In genomic region chr3:109005443-109005842, GRCh38 we compare ENCODE assay signal across 22 cellular contexts. TPM values are rescaled to one million over a fixed set of nuclear protein-coding genes. Genes with fewer than 3 reads are reported as not detected.
DNase-seq lines count a peak whose midpoint lies in the region; ATAC-seq and TF ChIP-seq lines count a peak whose summit lies in the region.
"Had no signal": no experiment of that assay in that cellular context is flagged by ENCODE, and none has a peak within 500 bp of the region (broad histone marks: within the 10 kb centered on the region; RNA-seq: fewer than 3 reads in every experiment).

No MANE protein-coding gene starts in this region.

- no peaks in the 10 kb centered on the region for H3K4me1 ChIP-seq in DND-41 (ENCODE audit: insufficient read depth, low read length)
- H3K4me1 ChIP-seq: BLaER1, Caco-2, HAP-1 had no signal

- H3K27ac Mint-ChIP-seq in activated CD8-positive, alpha-beta T cell treated with anti-CD3 and anti-CD28 coated beads, Interleukin-2, amount 10 ng/mL, durations not matched to agents 7 days and 5 days: no peak overlapping the region
- H3K27ac Mint-ChIP-seq in activated CD8-positive, alpha-beta T cell treated with anti-CD3 and anti-CD28 coated beads for 36 hours: no peak overlapping the region
- H3K27ac Mint-ChIP-seq in WTC11: no peak overlapping the region
- H3K27ac Mint-ChIP-seq: B cell; CD8-positive, alpha-beta T cell; HFFc6 had no signal

- no peaks in the 10 kb centered on the region for H3K36me3 Mint-ChIP-seq in activated CD8-positive, alpha-beta T cell treated with anti-CD3 and anti-CD28 coated beads, Interleukin-2, amount 10 ng/mL, durations not matched to agents 7 days and 5 days (ENCODE audit: low read depth)
- H3K36me3 Mint-ChIP-seq in activated CD8-positive, alpha-beta T cell treated with anti-CD3 and anti-CD28 coated beads for 36 hours (ENCODE audit: low read depth): no peaks in the 10 kb centered on the region
- H3K36me3 Mint-ChIP-seq in WTC11: no peaks in the 10 kb centered on the region
- H3K36me3 Mint-ChIP-seq: CD4-positive, CD25-positive, alpha-beta regulatory T cell; CD8-positive, alpha-beta T cell had no signal

- intact Hi-C loops in activated CD8-positive, alpha-beta T cell treated with anti-CD3 and anti-CD28 coated beads for 36 hours (cut with micrococcal nuclease): no loop called here
- intact Hi-C loops in sciatic nerve (cut with DNase I): no loop called here

- no peaks in the 10 kb centered on the region for H3K9me3 ChIP-seq in DND-41 (ENCODE audit: insufficient read depth, low read length, severe bottlenecking)
- H3K9me3 ChIP-seq: BLaER1, Caco-2, HAP-1 had no signal

- no peaks in the 10 kb centered on the region for H3K4me1 Mint-ChIP-seq in activated CD8-positive, alpha-beta T cell treated with anti-CD3 and anti-CD28 coated beads, Interleukin-2, amount 10 ng/mL, durations not matched to agents 7 days and 5 days (ENCODE audit: low read depth)
- no peaks in the 10 kb centered on the region for H3K4me1 Mint-ChIP-seq in activated CD8-positive, alpha-beta T cell treated with anti-CD3 and anti-CD28 coated beads for 36 hours (ENCODE audit: low read depth)
- H3K4me1 Mint-ChIP-seq in WTC11: no peaks in the 10 kb centered on the region
- H3K4me1 Mint-ChIP-seq: B cell; CD4-positive, CD25-positive, alpha-beta regulatory T cell had no signal

- H3K27me3 ChIP-seq in DND-41 (ENCODE audit: insufficient read depth, low read length, poor library complexity): no peaks in the 10 kb centered on the region
- H3K27me3 ChIP-seq: BLaER1 had no signal

- no peaks in the 10 kb centered on the region for H3K9me3 Mint-ChIP-seq in activated CD8-positive, alpha-beta T cell treated with anti-CD3 and anti-CD28 coated beads, Interleukin-2, amount 10 ng/mL, durations not matched to agents 7 days and 5 days (ENCODE audit: insufficient read depth)
- no peaks in the 10 kb centered on the region for H3K9me3 Mint-ChIP-seq in activated CD8-positive, alpha-beta T cell treated with anti-CD3 and anti-CD28 coated beads for 36 hours
- H3K9me3 Mint-ChIP-seq in WTC11: no peaks in the 10 kb centered on the region
- H3K9me3 Mint-ChIP-seq: CD8-positive, alpha-beta T cell; HFFc6 had no signal

- H3K9ac ChIP-seq in DND-41 (ENCODE audit: low read depth, low read length): no peak overlapping the region
- H3K9ac ChIP-seq: BLaER1 had no signal

- no peak for ATAC-seq in activated CD8-positive, alpha-beta T cell treated with anti-CD3 and anti-CD28 coated beads, Interleukin-2, amount 10 ng/mL, durations not matched to agents 7 days and 5 days
- no peak for ATAC-seq in activated CD8-positive, alpha-beta T cell treated with anti-CD3 and anti-CD28 coated beads for 36 hours
- ATAC-seq in DND-41 (ENCODE audit: insufficient read depth, low read depth) (peak; percentile 48; the same call in 1 of the 3 replicates), WTC11 (peak; percentile 52), sciatic nerve (no peak), GM21515 (IDR thresholded peaks at IDR 0.05; ENCODE audit: unreplicated experiment) (no peak)
- ATAC-seq: CD8-positive, alpha-beta T cell; GM12878 had no signal

- TF ChIP-seq CTCF in activated CD8-positive, alpha-beta T cell treated with anti-CD3 and anti-CD28 coated beads for 36 hours (IDR thresholded peaks at IDR 0.05): no peak
- TF ChIP-seq CTCF in DND-41 (IDR thresholded peaks at IDR 0.05; ENCODE audit: borderline replicate concordance, extremely low read depth, low read length, poor library complexity, severe bottlenecking): no peak
- TF ChIP-seq CTCF in WTC11 (IDR thresholded peaks at IDR 0.05): no peak

- CTCF ChIA-PET in activated CD8-positive, alpha-beta T cell treated with anti-CD3 and anti-CD28 coated beads, Interleukin-2, amount 10 ng/mL, durations not matched to agents 7 days and 5 days (lab: Charles Lee): interaction anchor here (2.4 kb wide), 1 partner anchor 19 kb away, joined by 9 read pairs; no protein-coding TSS in a partner anchor
- CTCF ChIA-PET in activated CD8-positive, alpha-beta T cell treated with anti-CD3 and anti-CD28 coated beads for 36 hours (lab: Charles Lee): interaction anchor here (1.8 kb wide), 1 partner anchor 19 kb away, joined by 9 read pairs; no protein-coding TSS in a partner anchor
- CTCF ChIA-PET in WTC11 (lab: Charles Lee): interaction anchor here (1.4 to 2.0 kb wide), 2 partner anchors 19 to 219 kb away, joined by 3 to 17 read pairs; no protein-coding TSS in a partner anchor

- no peak overlapping the region for H2AFZ ChIP-seq in DND-41 (ENCODE audit: low read depth, low read length)

- H3K4me3 ChIP-seq in DND-41 (ENCODE audit: low read depth in 1 of 2, low read length in 2 of 2): no peak overlapping the region
- H3K4me3 ChIP-seq: BLaER1, GM12878, HAP-1 had no signal

- no peak overlapping the region for H3K27ac ChIP-seq in DND-41 (ENCODE audit: low read length)
- H3K27ac ChIP-seq: 22Rv1, BLaER1, C4-2B had no signal

- POLR2A ChIA-PET in activated CD8-positive, alpha-beta T cell treated with anti-CD3 and anti-CD28 coated beads, Interleukin-2, amount 10 ng/mL, durations not matched to agents 7 days and 5 days (lab: Charles Lee): no interaction called here
- POLR2A ChIA-PET in activated CD8-positive, alpha-beta T cell treated with anti-CD3 and anti-CD28 coated beads for 36 hours (lab: Charles Lee): no interaction called here
- POLR2A ChIA-PET in WTC11 (lab: Charles Lee): no interaction called here

- no peak overlapping the region for H3K4me3 Mint-ChIP-seq in activated CD8-positive, alpha-beta T cell treated with anti-CD3 and anti-CD28 coated beads, Interleukin-2, amount 10 ng/mL, durations not matched to agents 7 days and 5 days
- no peak overlapping the region for H3K4me3 Mint-ChIP-seq in activated CD8-positive, alpha-beta T cell treated with anti-CD3 and anti-CD28 coated beads for 36 hours
- no peak overlapping the region for H3K4me3 Mint-ChIP-seq in WTC11
- H3K4me3 Mint-ChIP-seq: B cell; CD4-positive, CD25-positive, alpha-beta regulatory T cell; CD8-positive, alpha-beta T cell; HFFc6 had no signal

- H3K4me2 ChIP-seq in DND-41 (ENCODE audit: insufficient read depth, low read length): no peak overlapping the region
- H3K4me2 ChIP-seq: BLaER1 had no signal

- no peaks in the 10 kb centered on the region for H3K79me2 ChIP-seq in DND-41 (ENCODE audit: insufficient read depth, low read length)

- no peaks in the 10 kb centered on the region for H4K20me1 ChIP-seq in DND-41 (ENCODE audit: insufficient read depth, low read length)
- H4K20me1 ChIP-seq: BLaER1 had no signal

- peaks cover 9% of the 10 kb centered on the region for H3K27me3 Mint-ChIP-seq in activated CD8-positive, alpha-beta T cell treated with anti-CD3 and anti-CD28 coated beads, Interleukin-2, amount 10 ng/mL, durations not matched to agents 7 days and 5 days (ENCODE audit: low read depth)
- H3K27me3 Mint-ChIP-seq in activated CD8-positive, alpha-beta T cell treated with anti-CD3 and anti-CD28 coated beads for 36 hours: no peaks in the 10 kb centered on the region
- no peaks in the 10 kb centered on the region for H3K27me3 Mint-ChIP-seq in WTC11 (ENCODE audit: low read depth)
- H3K27me3 Mint-ChIP-seq: B cell had no signal

- DNase-seq in activated CD8-positive, alpha-beta T cell treated with anti-CD3 and anti-CD28 coated beads, Interleukin-2, amount 10 ng/mL, durations not matched to agents 7 days and 5 days: peak; percentile 22
- no peak for DNase-seq in activated CD8-positive, alpha-beta T cell treated with anti-CD3 and anti-CD28 coated beads for 36 hours
- DNase-seq in DND-41 (no peak), WTC11 (ENCODE audit: low spot score) (no peak), iPS-NIHi7 (ENCODE audit: extremely low spot score) (peak; percentile 15), sciatic nerve (ENCODE audit: low spot score) (no peak), NCI-H187 treated with DMSO at 0.1 percent for 48 hours (lab: John Stamatoyannopoulos, UW) (no peak)
- DNase-seq: Caco-2; CD4-positive, CD25-positive, alpha-beta regulatory T cell; CD8-positive, alpha-beta T cell; DMS153; EL; GDM1; GOT3; HFFc6 had no signal

- H3K36me3 ChIP-seq in DND-41 (ENCODE audit: insufficient read depth, low read length): no peaks in the 10 kb centered on the region
- H3K36me3 ChIP-seq: BLaER1, HAP-1 had no signal

TF ChIP-seq in WTC11, 78 proteins besides CTCF, POLR2A, EP300 and RAD21 (continues in another document):
- no peak for TF ChIP-seq MXD4 (CRISPR knock-in tag; IDR thresholded peaks at IDR 0.05; ENCODE audit: borderline replicate concordance)
- no peak for TF ChIP-seq HMGXB4 (CRISPR knock-in tag; IDR thresholded peaks at IDR 0.05)
- TF ChIP-seq JAZF1 (CRISPR knock-in tag; IDR thresholded peaks at IDR 0.05): no peak

RNA-seq across cellular contexts. Expression of gene GUCA1C, which starts 51.8 kb away (rescaled TPM):
- not detected for total RNA-seq in activated CD8-positive, alpha-beta T cell treated with anti-CD3 and anti-CD28 coated beads, Interleukin-2, amount 10 ng/mL, durations not matched to agents 7 days and 5 days
- not detected for total RNA-seq in activated CD8-positive, alpha-beta T cell treated with anti-CD3 and anti-CD28 coated beads for 36 hours
- not detected in 3 replicates for total RNA-seq in WTC11 (2021)
- total RNA-seq in sciatic nerve: not detected
- total RNA-seq: B cell; Caco-2; CD4-positive, CD25-positive, alpha-beta regulatory T cell; CD8-positive, alpha-beta T cell; GM12878; HFFc6 had no signal

Comparison
In these comparisons a context has a peak if more than half of its experiments do, and no peak if none do; other contexts are left out.
1. DNase-seq: peak in activated CD8-positive, alpha-beta T cell treated with anti-CD3 and anti-CD28 coated beads, Interleukin-2, amount 10 ng/mL, durations not matched to agents 7 days and 5 days (single experiment) and iPS-NIHi7 (single experiment); none in activated CD8-positive, alpha-beta T cell treated with anti-CD3 and anti-CD28 coated beads for 36 hours (single experiment), DND-41 (single experiment), WTC11 (single experiment), sciatic nerve (single experiment) and NCI-H187 treated with DMSO at 0.1 percent for 48 hours (single experiment).
2. ATAC-seq: peak in DND-41 (single experiment) and WTC11 (single experiment); none in activated CD8-positive, alpha-beta T cell treated with anti-CD3 and anti-CD28 coated beads, Interleukin-2, amount 10 ng/mL, durations not matched to agents 7 days and 5 days (single experiment), activated CD8-positive, alpha-beta T cell treated with anti-CD3 and anti-CD28 coated beads for 36 hours (single experiment), sciatic nerve (single experiment) and GM21515 (single experiment).